In the genomic region with DNA sequence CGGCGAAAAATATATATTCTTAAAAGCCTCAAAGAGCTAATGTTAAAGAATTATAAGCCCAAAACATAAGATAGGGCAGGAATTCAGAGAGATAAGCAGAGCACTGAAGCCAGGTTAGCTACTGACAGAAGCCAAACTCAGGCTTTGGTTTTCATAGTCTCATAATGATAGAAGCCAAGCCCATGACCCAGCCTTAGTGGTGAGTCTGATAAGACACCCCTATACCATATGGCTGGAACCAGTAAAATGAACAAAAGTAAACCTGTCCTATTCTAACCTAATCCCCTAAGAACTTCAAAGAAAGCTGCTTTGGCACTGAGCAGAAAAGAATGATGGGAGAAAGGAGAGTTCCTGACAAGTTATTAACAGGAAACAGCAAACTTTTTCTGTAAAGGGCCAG, we compare ENCODE assay signal across 1 cellular context.
TF ChIP-seq lines count a peak whose summit lies in the region.

No MANE protein-coding gene starts in this region.

TF ChIP-seq in GM12878, 131 proteins besides CTCF, POLR2A, EP300 and RAD21:
- TF ChIP-seq STAT1 (conservative IDR thresholded peaks at IDR 0.05) = no peak
- no peak for TF ChIP-seq JUNB (IDR thresholded peaks at IDR 0.05)
- TF ChIP-seq BHLHE40 (IDR thresholded peaks at IDR 0.05; ENCODE audit: borderline replicate concordance in 1 of 2, low read depth in 2 of 2, low read length in 1 of 2) = no peak
